Comparison of ENCODE assay signal across 1 cellular context in the genomic region with DNA sequence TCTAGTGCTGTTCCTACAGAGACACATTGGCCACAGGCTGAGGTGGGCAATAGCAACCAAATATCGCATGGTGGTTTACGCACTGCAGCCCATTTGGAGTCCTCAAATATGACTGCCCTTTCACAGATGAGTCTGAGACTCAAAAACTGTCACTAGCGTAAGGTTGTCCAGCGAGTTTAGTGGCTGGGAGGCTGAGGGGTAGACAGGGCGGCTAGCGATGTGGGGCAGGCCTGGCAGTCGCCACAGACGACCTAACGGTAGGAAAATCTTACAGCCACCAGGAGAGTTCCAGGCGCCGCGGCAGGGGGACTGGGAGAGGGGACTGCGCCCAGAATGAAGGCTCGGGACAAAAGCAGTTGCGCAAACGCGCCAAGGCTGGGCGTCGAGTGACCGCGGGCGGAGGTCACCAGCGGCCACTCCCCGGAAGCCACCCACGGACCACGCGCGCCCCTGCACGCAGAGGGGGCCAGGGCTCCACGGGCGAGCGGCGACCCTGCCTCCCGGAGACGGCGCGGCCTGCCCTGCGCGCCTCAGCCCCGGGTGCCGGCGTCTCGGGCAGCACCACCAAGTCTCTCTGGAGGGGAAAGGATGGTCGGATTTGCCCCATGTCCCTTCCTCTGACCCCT.
A peak's percentile ranks its signal among the peaks of the same experiment; 100 is the strongest.
TF ChIP-seq lines count a peak whose summit lies in the region.

No MANE protein-coding gene starts in this region.

TF ChIP-seq in HepG2, 621 proteins besides CTCF, POLR2A, EP300 and RAD21 (continued from another document):
- TF ChIP-seq, protein P1, sequence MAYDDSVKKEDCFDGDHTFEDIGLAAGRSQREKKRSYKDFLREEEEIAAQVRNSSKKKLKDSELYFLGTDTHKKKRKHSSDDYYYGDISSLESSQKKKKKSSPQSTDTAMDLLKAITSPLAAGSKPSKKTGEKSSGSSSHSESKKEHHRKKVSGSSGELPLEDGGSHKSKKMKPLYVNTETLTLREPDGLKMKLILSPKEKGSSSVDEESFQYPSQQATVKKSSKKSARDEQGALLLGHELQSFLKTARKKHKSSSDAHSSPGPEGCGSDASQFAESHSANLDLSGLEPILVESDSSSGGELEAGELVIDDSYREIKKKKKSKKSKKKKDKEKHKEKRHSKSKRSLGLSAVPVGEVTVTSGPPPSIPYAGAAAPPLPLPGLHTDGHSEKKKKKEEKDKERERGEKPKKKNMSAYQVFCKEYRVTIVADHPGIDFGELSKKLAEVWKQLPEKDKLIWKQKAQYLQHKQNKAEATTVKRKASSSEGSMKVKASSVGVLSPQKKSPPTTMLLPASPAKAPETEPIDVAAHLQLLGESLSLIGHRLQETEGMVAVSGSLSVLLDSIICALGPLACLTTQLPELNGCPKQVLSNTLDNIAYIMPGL (CRISPR knock-in tag; IDR thresholded peaks at IDR 0.05; ENCODE audit: borderline replicate concordance in 1 of 2, low read depth in 1 of 2): no peak; a peak in 2 of 4 replicates
- TF ChIP-seq ARNT2 (CRISPR knock-in tag; IDR thresholded peaks at IDR 0.05; ENCODE audit: low read depth) (peak; percentile 0), TMF1 (CRISPR knock-in tag; IDR thresholded peaks at IDR 0.05; ENCODE audit: low read depth) (0 out of 2 replicates have a peak, but pooled peaks have one; percentile 22)
- TF ChIP-seq, protein P2, sequence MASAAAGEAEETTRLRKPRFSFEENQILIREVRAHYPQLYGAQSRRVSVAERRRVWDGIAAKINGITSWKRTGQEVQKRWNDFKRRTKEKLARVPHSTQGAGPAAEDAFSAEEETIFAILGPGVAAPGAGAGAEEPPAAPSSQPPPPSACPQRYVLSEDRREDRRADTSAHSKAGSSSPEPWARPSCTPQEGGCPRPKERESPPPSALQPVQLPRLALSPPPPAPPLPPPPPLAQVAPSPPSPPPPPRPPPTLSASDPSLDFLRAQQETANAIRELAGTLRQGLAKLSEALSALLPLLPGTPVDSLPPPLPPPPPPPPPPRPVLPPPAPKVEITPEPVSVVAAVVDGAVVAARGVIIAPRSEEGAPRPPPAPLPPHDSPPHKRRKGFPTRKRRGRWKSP (CRISPR knock-in tag; IDR thresholded peaks at IDR 0.05): peak; percentile 77
